ENCODE assay signal across 10 cellular contexts in the genomic region with DNA sequence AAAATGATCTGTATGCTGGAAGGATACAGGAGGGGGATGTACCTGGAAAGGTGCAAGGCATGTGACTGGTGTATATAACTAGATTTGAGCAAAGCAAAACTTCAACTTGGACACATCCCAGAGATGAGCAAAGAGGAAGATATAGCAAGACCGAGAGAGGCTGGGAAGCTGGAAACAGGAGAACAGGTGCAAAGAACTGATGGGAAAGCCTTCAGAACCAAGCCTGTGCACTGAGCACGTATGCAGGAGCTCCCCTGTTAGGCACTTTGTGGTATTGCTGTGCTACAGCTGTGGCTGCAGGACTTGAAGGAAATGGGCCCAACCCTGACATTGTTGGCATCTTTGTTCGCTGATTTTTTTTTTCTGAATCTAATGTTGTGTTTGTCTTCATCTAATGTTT.
A peak's percentile ranks its signal among the peaks of the same experiment; 100 is the strongest.
DNase-seq lines count a peak whose midpoint lies in the region; ATAC-seq and TF ChIP-seq lines count a peak whose summit lies in the region.
"Had no signal": no experiment of that assay in that cellular context is flagged by ENCODE, and none has a peak within 500 bp of the region (broad histone marks: within the 10 kb centered on the region; RNA-seq: fewer than 3 reads in every experiment).

No MANE protein-coding gene starts in this region.

- H3K4me1 ChIP-seq in osteoblast (ENCODE audit: insufficient read depth, low read length): no peaks in the 10 kb centered on the region

- no peak overlapping the region for H3K4me2 ChIP-seq in osteoblast (ENCODE audit: insufficient read depth, low read length)

- ATAC-seq in GM21390 (IDR thresholded peaks at IDR 0.05; ENCODE audit: unreplicated experiment): no peak
- no peak for ATAC-seq in HG02798 (IDR thresholded peaks at IDR 0.05; ENCODE audit: poor library complexity, unreplicated experiment)

- no peak for TF ChIP-seq POLR2A in NB4 (IDR thresholded peaks at IDR 0.05; ENCODE audit: extremely low read depth, insufficient read length)

- H3K9me3 Mint-ChIP-seq in brain: no peaks in the 10 kb centered on the region

- H2AFZ ChIP-seq in osteoblast (ENCODE audit: low read length): no peak overlapping the region

- H3K36me3 ChIP-seq in osteoblast (ENCODE audit: insufficient read depth, low read length): no peaks in the 10 kb centered on the region

- no peak overlapping the region for H3K4me3 Mint-ChIP-seq in brain

- H3K27ac Mint-ChIP-seq in brain: no peak overlapping the region

- H3K4me1 Mint-ChIP-seq in brain: peaks cover 12% of the 10 kb centered on the region

- no peaks in the 10 kb centered on the region for H3K79me2 ChIP-seq in osteoblast (ENCODE audit: insufficient read depth, low read length)

- H3K27me3 Mint-ChIP-seq in brain: peaks cover 4% of the 10 kb centered on the region

- no peaks in the 10 kb centered on the region for H3K36me3 Mint-ChIP-seq in brain

- H3K27ac ChIP-seq in osteoblast (ENCODE audit: low read depth, low read length): no peak overlapping the region
- H3K27ac ChIP-seq: BLaER1 treated with 17β-estradiol and CSF1 and Interleukin-3, amounts not matched to agents 10 nM and 100 nM; epithelial cell of prostate had no signal

- H4K20me1 ChIP-seq in osteoblast (ENCODE audit: insufficient read depth, low read length): no peaks in the 10 kb centered on the region

- peak; percentile 5 for DNase-seq in NCI-H2171 treated with DMSO at 0.1 percent for 48 hours (lab: John Stamatoyannopoulos, UW)
- DNase-seq in NCI-H2171 (lab: John Stamatoyannopoulos, UW): no peak
- peak; percentile 34 for DNase-seq in NB4 (ENCODE audit: low read depth)
- DNase-seq in osteoblast (ENCODE audit: insufficient read length, low spot score, missing footprints): no peak
- DNase-seq in activated T-cell treated with anti-CD3 and anti-CD28 coated beads, Interleukin-2, amount 50 U/mL, for 48 hours: no peak

- TF ChIP-seq CTCF in NB4 (IDR thresholded peaks at IDR 0.05; ENCODE audit: low read depth, low read length): peak; percentile 49
- peak; percentile 54 to 65 for TF ChIP-seq CTCF in brain (conservative IDR thresholded peaks at IDR 0.05)
- TF ChIP-seq CTCF in osteoblast (IDR thresholded peaks at IDR 0.05; ENCODE audit: extremely low read depth, low read depth, low read length): peak; percentile 54

- H3K4me3 ChIP-seq in NB4 (ENCODE audit: low read depth, low read length) (no peak overlapping the region), osteoblast (ENCODE audit: insufficient read depth, low read length) (no peak overlapping the region)
- H3K4me3 ChIP-seq: BLaER1 treated with 17β-estradiol and CSF1 and Interleukin-3, amounts not matched to agents 10 nM and 100 nM had no signal

- no peaks in the 10 kb centered on the region for H3K9me3 ChIP-seq in osteoblast (ENCODE audit: low read depth, low read length)

- H3K27me3 ChIP-seq in osteoblast (ENCODE audit: insufficient read depth, low read length): peaks cover 6% of the 10 kb centered on the region
- H3K27me3 ChIP-seq: BLaER1 treated with 17β-estradiol and CSF1 and Interleukin-3, amounts not matched to agents 10 nM and 100 nM had no signal

Comparison
In these comparisons a context has a peak if more than half of its experiments do, and no peak if none do; other contexts are left out.
1. DNase-seq: peak in NCI-H2171 treated with DMSO at 0.1 percent for 48 hours (single experiment) and NB4 (single experiment); none in NCI-H2171 (single experiment), osteoblast (single experiment) and activated T-cell treated with anti-CD3 and anti-CD28 coated beads, Interleukin-2, amount 50 U/mL, for 48 hours (0 of 2).
2. Peak in every context shown above with its lines, with median percentiles within 50 percentile points of each other: CTCF ChIP-seq.